9 cellular contexts compared by ENCODE assay signal in genomic region chr6:195861-196360, GRCh38.
A peak's percentile ranks its signal among the peaks of the same experiment; 100 is the strongest.
DNase-seq lines count a peak whose midpoint lies in the region; ATAC-seq, FAIRE-seq and TF ChIP-seq lines count a peak whose summit lies in the region.
"Had no signal": no experiment of that assay in that cellular context is flagged by ENCODE, and none has a peak within 500 bp of the region (broad histone marks: within the 10 kb centered on the region; RNA-seq: fewer than 3 reads in every experiment).

No MANE protein-coding gene starts in this region.

- RAD21 ChIA-PET in GM12878 (lab: Charles Lee; ENCODE audit: unreplicated experiment): interaction anchor here (1.0 to 15.3 kb wide), 3 partner anchors 13 to 195 kb away, joined by 3 to 519 read pairs (median 3); partner anchors contain the start of gene IRF4

- H3K4me3 ChIP-seq in GM12878: no peak overlapping the region
- H3K4me3 ChIP-seq in aorta (ENCODE audit: low read length in 2 of 2): no peak overlapping the region

- POLR2A ChIA-PET in GM12878 (lab: Charles Lee): interaction anchor here (0.9 to 9.7 kb wide), 3 partner anchors 9 to 204 kb away, joined by 3 to 139 read pairs (median 4); no protein-coding TSS in a partner anchor

- no peak overlapping the region for H2AFZ ChIP-seq in GM12878 (ENCODE audit: control insufficient read depth, low read depth, low read length)

- H3K27ac Mint-ChIP-seq in natural killer cell treated with Interleukin-12 subunit alpha and Interleukin-12 subunit beta and Interleukin-15 and Interleukin-18, amount 100 ng/mL, for 72 hours: peak overlapping the region in 1 of 2 donors; percentile 100
- no peak overlapping the region for H3K27ac Mint-ChIP-seq in natural killer cell

- no peak for TF ChIP-seq EP300 in GM12878 (IDR thresholded peaks at IDR 0.05; ENCODE audit: borderline replicate concordance in 1 of 2, control insufficient read depth in 1 of 2, low read depth in 2 of 2, low read length in 2 of 2)

- no peak for TF ChIP-seq RAD21 in GM12878 (IDR thresholded peaks at IDR 0.05; ENCODE audit: insufficient read depth, low read depth, low read length)

- SMC1A ChIA-PET in GM12878 (lab: Charles Lee; ENCODE audit: uncharacterized antibody, unreplicated experiment): interaction anchor here (0.8 to 25.0 kb wide), 6 partner anchors 8 to 160 kb away, joined by 3 to 748 read pairs (median 4); no protein-coding TSS in a partner anchor

- H3K4me2 ChIP-seq in GM12878 (ENCODE audit: control insufficient read depth, insufficient read depth): no peak overlapping the region

- H3K9me3 Mint-ChIP-seq in natural killer cell treated with Interleukin-12 subunit alpha and Interleukin-12 subunit beta and Interleukin-15 and Interleukin-18, amount 100 ng/mL, for 72 hours: peaks cover 8% of the 10 kb centered on the region
- no peaks in the 10 kb centered on the region for H3K9me3 Mint-ChIP-seq in natural killer cell

- H4K20me1 ChIP-seq in GM12878 (ENCODE audit: control insufficient read depth, insufficient read depth): no peaks in the 10 kb centered on the region

- ATAC-seq in natural killer cell treated with Interleukin-12 subunit alpha and Interleukin-12 subunit beta and Interleukin-15 and Interleukin-18, amount 100 ng/mL, for 72 hours: no peak
- ATAC-seq in natural killer cell (no peak), GM12878 (no peak), aorta (ENCODE audit: low FRiP score) (peak; percentile 77), HG02870 (IDR thresholded peaks at IDR 0.05; ENCODE audit: unreplicated experiment) (no peak), GM19035 (IDR thresholded peaks at IDR 0.05; ENCODE audit: unreplicated experiment) (no peak)
- ATAC-seq: stimulated activated naive B cell treated with anti-CD40 and anti-IgM and Interleukin-4, amounts not matched to agents 10 μg/mL and 1 μg/mL and 100 μg/mL, for 72 hours had no signal

- no peaks in the 10 kb centered on the region for H3K79me2 ChIP-seq in GM12878 (ENCODE audit: control insufficient read depth, insufficient read depth, low read length)

- H3K27ac ChIP-seq in GM12878 (ENCODE audit: control insufficient read depth, insufficient read depth): no peak overlapping the region
- no peak overlapping the region for H3K27ac ChIP-seq in aorta (ENCODE audit: low read depth in 1 of 2, low read length in 2 of 2)

- in situ Hi-C loops in GM12878 (cut with MboI): no loop called here

- peak overlapping the region; percentile 3 for H3K4me3 Mint-ChIP-seq in natural killer cell treated with Interleukin-12 subunit alpha and Interleukin-12 subunit beta and Interleukin-15 and Interleukin-18, amount 100 ng/mL, for 72 hours
- H3K4me3 Mint-ChIP-seq in natural killer cell: no peak overlapping the region

- CTCF ChIA-PET in GM12878 (lab: Yijun Ruan, JAX): interaction anchor here (1.0 to 16.8 kb wide), 6 partner anchors 9 to 397 kb away, joined by 3 to 460 read pairs (median 4); no protein-coding TSS in a partner anchor

- WGBS in GM12878 (ENCODE audit: insufficient coverage, insufficient replicate concordance, low lambda C conversion rate, missing lambda C conversion rate): 48% methylated on average over 3 of the region's 3 CpGs
- WGBS in aorta, 2 donors: 20 to 24% methylated on average over 3 of the region's 3 CpGs

- BruUV-seq in GM12878 (replicated peaks; lab: Mats Ljungman, UMichigan): no TSS peak

- H3K4me1 ChIP-seq in GM12878 (ENCODE audit: control insufficient read depth, insufficient read depth, low read length): peaks cover 48% of the 10 kb centered on the region
- H3K4me1 ChIP-seq in aorta (ENCODE audit: control insufficient read depth in 1 of 2, insufficient read depth in 2 of 2, low read length in 2 of 2): no peaks in the 10 kb centered on the region

- H3K36me3 ChIP-seq in GM12878 (ENCODE audit: control insufficient read depth in 2 of 2, insufficient read depth in 2 of 2, low read length in 1 of 2) (no peaks in the 10 kb centered on the region), aorta (ENCODE audit: control insufficient read depth in 1 of 2, insufficient read depth in 2 of 2, low read length in 1 of 2) (no peaks in the 10 kb centered on the region)

- TF ChIP-seq CTCF in natural killer cell (IDR thresholded peaks at IDR 0.05) (no peak), GM12878 (IDR thresholded peaks at IDR 0.05 in 2 of 3, conservative IDR thresholded peaks at IDR 0.05 in 1 of 3; ENCODE audit: control insufficient read depth in 2 of 3, extremely low read depth in 1 of 3, insufficient read depth in 1 of 3, low read depth in 3 of 3, low read length in 3 of 3) (no peak)

- no peaks in the 10 kb centered on the region for H3K27me3 Mint-ChIP-seq in natural killer cell treated with Interleukin-12 subunit alpha and Interleukin-12 subunit beta and Interleukin-15 and Interleukin-18, amount 100 ng/mL, for 72 hours
- peaks cover 0 to 2% of the 10 kb centered on the region in 2 donors for H3K27me3 Mint-ChIP-seq in natural killer cell (ENCODE audit: low read depth in 2 of 2)

- H3K9me3 ChIP-seq in GM12878 (replicated peaks; ENCODE audit: control insufficient read depth, insufficient read depth, low read length) (peaks cover 6% of the 10 kb centered on the region), aorta (ENCODE audit: control insufficient read depth, low read length) (no peaks in the 10 kb centered on the region)

- no peaks in the 10 kb centered on the region for H3K27me3 ChIP-seq in GM12878 (replicated peaks in 1 of 2; ENCODE audit: control insufficient read depth in 2 of 2, insufficient read depth in 2 of 2, low read length in 1 of 2)
- no peaks in the 10 kb centered on the region for H3K27me3 ChIP-seq in aorta (ENCODE audit: control insufficient read depth in 1 of 2, insufficient read depth in 2 of 2, low read length in 1 of 2)

- intact Hi-C loops in natural killer cell (cut with micrococcal nuclease): no loop called here
- intact Hi-C loops in GM12878 (cut with micrococcal nuclease; ENCODE audit: unreplicated experiment): no loop called here
- intact Hi-C loops in aorta (cut with DNase I): no loop called here

- H3K9ac ChIP-seq in GM12878 (ENCODE audit: control insufficient read depth, insufficient read depth, low read length): no peak overlapping the region

- peaks cover 41 to 56% of the 10 kb centered on the region in 2 donors for H3K4me1 Mint-ChIP-seq in natural killer cell treated with Interleukin-12 subunit alpha and Interleukin-12 subunit beta and Interleukin-15 and Interleukin-18, amount 100 ng/mL, for 72 hours (ENCODE audit: low read depth in 2 of 2)
- peaks cover 17 to 21% of the 10 kb centered on the region in 2 donors for H3K4me1 Mint-ChIP-seq in natural killer cell

- no peak for FAIRE-seq in GM12878 (lab: Jason Lieb, UNC)

- H3K36me3 Mint-ChIP-seq in natural killer cell treated with Interleukin-12 subunit alpha and Interleukin-12 subunit beta and Interleukin-15 and Interleukin-18, amount 100 ng/mL, for 72 hours: peaks cover 6% of the 10 kb centered on the region
- H3K36me3 Mint-ChIP-seq in natural killer cell: no peaks in the 10 kb centered on the region

- no peak for TF ChIP-seq POLR2A in GM12878 (IDR thresholded peaks at IDR 0.05; ENCODE audit: low read depth, low read length)

- peak; percentile 49 for DNase-seq in natural killer cell treated with Interleukin-12 subunit alpha and Interleukin-12 subunit beta and Interleukin-15 and Interleukin-18, amount 100 ng/mL, for 72 hours (ENCODE audit: low spot score)
- DNase-seq in natural killer cell: no peak
- DNase-seq in GM12878 (ENCODE audit: low read depth, low spot score): no peak
- peak; percentile 60 for DNase-seq in myocyte (ENCODE audit: low read depth)
- peak in 1 of 2 donors; percentile 62 for DNase-seq in aorta
- DNase-seq in amniotic stem cell (lab: John Stamatoyannopoulos, UW): no peak
- DNase-seq: stimulated activated naive B cell treated with anti-CD40 and anti-IgM and Interleukin-4, amounts not matched to agents 10 μg/mL and 1 μg/mL and 100 μg/mL, for 72 hours had no signal

TF ChIP-seq in GM12878, 131 proteins besides CTCF, POLR2A, EP300 and RAD21:
- TF ChIP-seq SMAD5 (IDR thresholded peaks at IDR 0.05; ENCODE audit: low read depth) (no peak), TCF3 (IDR thresholded peaks at IDR 0.05; ENCODE audit: borderline replicate concordance, insufficient read depth, low read depth, low read length) (no peak), BHLHE40 (IDR thresholded peaks at IDR 0.05; ENCODE audit: borderline replicate concordance in 1 of 2, low read depth in 2 of 2, low read length in 1 of 2) (peak; percentile 68 to 69; a peak in 3 of 4 replicates), RUNX3 (IDR thresholded peaks at IDR 0.05; ENCODE audit: low read length) (peak; percentile 75), ATF3 (IDR thresholded peaks at IDR 0.05; ENCODE audit: borderline replicate concordance, extremely low read depth, low read depth, low read length) (no peak), PAX5 (IDR thresholded peaks at IDR 0.05; ENCODE audit: borderline replicate concordance, low read depth, low read length) (no peak), NR2C2 (IDR thresholded peaks at IDR 0.05; ENCODE audit: borderline replicate concordance, control insufficient read depth, insufficient read length, low read depth) (no peak), SREBF1 (IDR thresholded peaks at IDR 0.05; ENCODE audit: low read length) (no peak), BCL11A (IDR thresholded peaks at IDR 0.05; ENCODE audit: low read depth, low read length) (no peak), EED (IDR thresholded peaks at IDR 0.05; ENCODE audit: low read depth) (no peak; the same call in 1 of the 2 replicates)

Comparison
In these comparisons a context has a peak if more than half of its experiments do, and no peak if none do; other contexts are left out.
1. DNase-seq: peak in natural killer cell treated with Interleukin-12 subunit alpha and Interleukin-12 subunit beta and Interleukin-15 and Interleukin-18, amount 100 ng/mL, for 72 hours (single experiment) and myocyte (single experiment); none in natural killer cell (single experiment), GM12878 (single experiment) and amniotic stem cell (single experiment).